9 cellular contexts compared by ENCODE assay signal in genomic region chr13:24267283-24267682, GRCh38. TPM values are rescaled to one million over a fixed set of nuclear protein-coding genes. Genes with fewer than 3 reads are reported as not detected.
A peak's percentile ranks its signal among the peaks of the same experiment; 100 is the strongest.
DNase-seq lines count a peak whose midpoint lies in the region; ATAC-seq and TF ChIP-seq lines count a peak whose summit lies in the region.
"Had no signal": no experiment of that assay in that cellular context is flagged by ENCODE, and none has a peak within 500 bp of the region (broad histone marks: within the 10 kb centered on the region; RNA-seq: fewer than 3 reads in every experiment).

No MANE protein-coding gene starts in this region.

- H3K4me1 Mint-ChIP-seq in immature natural killer cell, result peaks cover 96 to 100% of the 10 kb centered on the region in 2 donors
- H3K4me1 Mint-ChIP-seq in stimulated activated naive CD8-positive, alpha-beta T cell treated with anti-CD3 and anti-CD28 coated beads, Interleukin-15, amount 100 ng/mL, for 72 hours, result peaks cover 97% of the 10 kb centered on the region

- H3K9me3 Mint-ChIP-seq in immature natural killer cell, result peaks cover 0 to 6% (median 1%) of the 10 kb centered on the region in 6 donors
- H3K9me3 Mint-ChIP-seq in stimulated activated naive CD8-positive, alpha-beta T cell treated with anti-CD3 and anti-CD28 coated beads, Interleukin-15, amount 100 ng/mL, for 72 hours, result no peaks in the 10 kb centered on the region

- no peak for TF ChIP-seq CTCF in GM12865 (IDR thresholded peaks at IDR 0.05; ENCODE audit: insufficient read depth, low read depth, low read length, missing control alignments)

- peaks cover 7 to 8% (median 8%) of the 10 kb centered on the region in 3 donors for H3K36me3 Mint-ChIP-seq in immature natural killer cell

- no peak for ATAC-seq in stimulated activated naive CD8-positive, alpha-beta T cell treated with anti-CD3 and anti-CD28 coated beads, Interleukin-15, amount 100 ng/mL, for 72 hours
- ATAC-seq in GM21737 (IDR thresholded peaks at IDR 0.05; ENCODE audit: unreplicated experiment) (no peak), GM21390 (IDR thresholded peaks at IDR 0.05; ENCODE audit: unreplicated experiment) (no peak)

- H3K4me3 ChIP-seq in GM12865 (ENCODE audit: low read depth, low read length), result peak overlapping the region; percentile 36
- no peak overlapping the region for H3K4me3 ChIP-seq in H7 (ENCODE audit: insufficient read depth, low read depth, low read length)

- H3K27ac Mint-ChIP-seq in immature natural killer cell, result peak overlapping the region; percentile 94 to 99 (median 98)
- peak overlapping the region; percentile 93 to 98 for H3K27ac Mint-ChIP-seq in stimulated activated naive CD8-positive, alpha-beta T cell treated with anti-CD3 and anti-CD28 coated beads, Interleukin-15, amount 100 ng/mL, for 72 hours

- H3K27me3 ChIP-seq in H7 (ENCODE audit: control insufficient read depth, insufficient read depth, low read length), result no peaks in the 10 kb centered on the region

- DNase-seq in GM12865 (ENCODE audit: low read depth) (peak; percentile 72), immature natural killer cell (peak; percentile 70 to 72 (median 71)), H7 (no peak)
- peak; percentile 40 for DNase-seq in activated CD8-positive, alpha-beta memory T cell treated with anti-CD3 and anti-CD28 coated beads, Interleukin-2, amount 50 U/mL, for 48 hours
- no peak for DNase-seq in stimulated activated naive CD8-positive, alpha-beta T cell treated with anti-CD3 and anti-CD28 coated beads, Interleukin-15, amount 100 ng/mL, for 72 hours
- DNase-seq: IMR-90, WERI-Rb-1 had no signal

- H3K27me3 Mint-ChIP-seq in immature natural killer cell (ENCODE audit: low read depth in 3 of 3), result peaks cover 20 to 33% (median 32%) of the 10 kb centered on the region in 3 donors
- no peaks in the 10 kb centered on the region for H3K27me3 Mint-ChIP-seq in stimulated activated naive CD8-positive, alpha-beta T cell treated with anti-CD3 and anti-CD28 coated beads, Interleukin-15, amount 100 ng/mL, for 72 hours

- H3K36me3 ChIP-seq in H7 (replicated peaks; ENCODE audit: control insufficient read depth, insufficient read depth, low read length), result no peaks in the 10 kb centered on the region
- H3K36me3 ChIP-seq: WERI-Rb-1 had no signal

- peak overlapping the region; percentile 79 to 94 (median 89) for H3K4me3 Mint-ChIP-seq in immature natural killer cell
- peak overlapping the region; percentile 83 to 88 for H3K4me3 Mint-ChIP-seq in stimulated activated naive CD8-positive, alpha-beta T cell treated with anti-CD3 and anti-CD28 coated beads, Interleukin-15, amount 100 ng/mL, for 72 hours

RNA-seq across cellular contexts. Expression of gene C1QTNF9, which starts 42.1 kb away (rescaled TPM):
- polyA plus RNA-seq in immature natural killer cell, result not detected
- total RNA-seq in H7 (2014; rRNA removed; shearing (Covaris generic)), result 0.10 TPM in 1 of 2 replicates, not detected in the other

Comparison
In these comparisons a context has a peak if more than half of its experiments do, and no peak if none do; other contexts are left out.
1. DNase-seq: peak in GM12865 (single experiment), activated CD8-positive, alpha-beta memory T cell treated with anti-CD3 and anti-CD28 coated beads, Interleukin-2, amount 50 U/mL, for 48 hours (single experiment) and immature natural killer cell (3 of 3); none in stimulated activated naive CD8-positive, alpha-beta T cell treated with anti-CD3 and anti-CD28 coated beads, Interleukin-15, amount 100 ng/mL, for 72 hours (0 of 2) and H7 (single experiment).